In genomic region chr17:44326867-44327444, GRCh38 we compare ENCODE assay signal across 7 cellular contexts. TPM values are rescaled to one million over a fixed set of nuclear protein-coding genes. Genes with fewer than 3 reads are reported as not detected.
DNase-seq lines count a peak whose midpoint lies in the region; ATAC-seq, FAIRE-seq and TF ChIP-seq lines count a peak whose summit lies in the region.

No MANE protein-coding gene starts in this region.

- TF ChIP-seq CTCF in activated B cell treated with CpG ODN at 0.5 μM for 24 hours (IDR thresholded peaks at IDR 0.05) (no peak), bronchial epithelial cell (IDR thresholded peaks at IDR 0.05; ENCODE audit: insufficient read depth, low read length, severe bottlenecking) (no peak), kidney (IDR thresholded peaks at IDR 0.05; ENCODE audit: borderline replicate concordance, extremely low read depth, insufficient read depth) (peak; percentile 53)

- H3K36me3 ChIP-seq in bronchial epithelial cell (ENCODE audit: control insufficient read depth, insufficient read depth, low read length) (peaks cover 6% of the 10 kb centered on the region), kidney (ENCODE audit: control insufficient read depth in 1 of 2, insufficient read depth in 2 of 2, low read length in 2 of 2) (peaks cover 2 to 6% of the 10 kb centered on the region in 2 donors)

- H3K27me3 ChIP-seq in bronchial epithelial cell (ENCODE audit: control insufficient read depth, insufficient read depth, low read length) = no peaks in the 10 kb centered on the region

- peaks cover 42% of the 10 kb centered on the region for H3K4me1 Mint-ChIP-seq in activated B cell treated with CpG ODN at 0.5 μM for 24 hours

- ATAC-seq in HG03159 (IDR thresholded peaks at IDR 0.05; ENCODE audit: unreplicated experiment) (peak; percentile 55), activated B cell treated with CpG ODN at 0.5 μM for 24 hours (ENCODE audit: low read depth) (peak; percentile 68)

- peak overlapping the region in 1 of 2 donors; percentile 63 for H3K27ac ChIP-seq in kidney (ENCODE audit: low read depth in 2 of 2, low read length in 2 of 2)

- FAIRE-seq in GM18507 (lab: Jason Lieb, UNC) (peak; percentile 86), bronchial epithelial cell (lab: Jason Lieb, UNC) (no peak), kidney (lab: Jason Lieb, UNC) (no peak)

- DNase-seq in GM18507 (ENCODE audit: extremely low spot score, insufficient read length, low read depth) (peak; percentile 79), NCI-H345 (lab: John Stamatoyannopoulos, UW) (peak; percentile 96), activated B cell treated with CpG ODN at 0.5 μM for 24 hours (peak; percentile 82), bronchial epithelial cell (ENCODE audit: low read depth) (peak; percentile 89), kidney (peak; percentile 99)
- peak; percentile 94 for DNase-seq in stimulated activated CD4-positive, alpha-beta T cell treated with anti-CD3 and anti-CD28 coated beads, Interleukin-15, amount 100 ng/mL, for 24 hours

- no peaks in the 10 kb centered on the region for H3K9me3 ChIP-seq in kidney (ENCODE audit: control insufficient read depth in 1 of 2, low read length in 2 of 2)

- H3K9me3 Mint-ChIP-seq in activated B cell treated with CpG ODN at 0.5 μM for 24 hours = no peaks in the 10 kb centered on the region

- no peak overlapping the region for H3K4me3 ChIP-seq in bronchial epithelial cell (ENCODE audit: low read depth, low read length)
- H3K4me3 ChIP-seq in kidney (ENCODE audit: low read length in 2 of 2) = peak overlapping the region in 1 of 2 donors; percentile 49

- peak overlapping the region; percentile 75 for H3K4me3 Mint-ChIP-seq in activated B cell treated with CpG ODN at 0.5 μM for 24 hours

- intact Hi-C loops in activated B cell treated with CpG ODN at 0.5 μM for 24 hours (cut with micrococcal nuclease) (loop anchor here (5.0 kb wide), 2 partner anchors 205 to 230 kb away; partner anchors contain the start of genes FZD2 and HDAC5), kidney (cut with DNase I) (loop anchor here (5.0 kb wide), 1 partner anchor 115 kb away; no protein-coding TSS in a partner anchor)

- no peaks in the 10 kb centered on the region for H3K27me3 Mint-ChIP-seq in activated B cell treated with CpG ODN at 0.5 μM for 24 hours

- peak overlapping the region; percentile 77 for H3K27ac Mint-ChIP-seq in activated B cell treated with CpG ODN at 0.5 μM for 24 hours

- peaks cover 0 to 16% of the 10 kb centered on the region in 2 donors for H3K4me1 ChIP-seq in kidney (ENCODE audit: control insufficient read depth in 1 of 2, insufficient read depth in 1 of 2, low read depth in 1 of 2, low read length in 2 of 2)

- no peak overlapping the region for H3K9ac ChIP-seq in kidney (ENCODE audit: low read length in 2 of 2)

- CTCF ChIA-PET in activated B cell treated with CpG ODN at 0.5 μM for 24 hours (lab: Charles Lee) = interaction anchor here (0.6 to 1.1 kb wide), 7 partner anchors 19 to 117 kb away, joined by 3 to 7 read pairs (median 4); no protein-coding TSS in a partner anchor

- POLR2A ChIA-PET in activated B cell treated with CpG ODN at 0.5 μM for 24 hours (lab: Charles Lee) = interaction anchor here (0.6 to 11.6 kb wide), 19 partner anchors 8 to 204 kb away, joined by 3 to 237 read pairs (median 6); partner anchors contain the start of genes ATXN7L3, GRN, HDAC5 and RUNDC3A

- peaks cover 12% of the 10 kb centered on the region for H3K36me3 Mint-ChIP-seq in activated B cell treated with CpG ODN at 0.5 μM for 24 hours (ENCODE audit: low read depth)

RNA-seq across cellular contexts. Expression of gene SLC25A39, which starts 2.3 kb away (rescaled TPM):
- total RNA-seq in activated B cell treated with CpG ODN at 0.5 μM for 24 hours (119 and 129 TPM in 2 replicates), bronchial epithelial cell (83.7 and 113 TPM in 2 replicates), kidney (107 TPM)
- 389 TPM for polyA plus RNA-seq in kidney (ENCODE audit: insufficient read depth, low read depth, low replicate concordance)

RNA-seq across cellular contexts. Expression of gene GRN, which starts 18.1 kb away (rescaled TPM):
- 229 and 250 TPM in 2 replicates for total RNA-seq in activated B cell treated with CpG ODN at 0.5 μM for 24 hours
- total RNA-seq in bronchial epithelial cell = 200 and 513 TPM in 2 replicates
- 353 TPM for total RNA-seq in kidney
- 235 TPM for polyA plus RNA-seq in kidney (ENCODE audit: insufficient read depth, low read depth, low replicate concordance)

RNA-seq across cellular contexts. Expression of gene RUNDC3A, which starts 18.6 kb away (rescaled TPM):
- total RNA-seq in activated B cell treated with CpG ODN at 0.5 μM for 24 hours (0.07 and 0.17 TPM in 2 replicates), bronchial epithelial cell (0.26 and 3.1 TPM in 2 replicates), kidney (2.2 TPM)
- polyA plus RNA-seq in kidney (ENCODE audit: insufficient read depth, low read depth, low replicate concordance) = 6.4 TPM

RNA-seq across cellular contexts. Expression of gene FAM171A2, which starts 36.7 kb away (rescaled TPM):
- total RNA-seq in activated B cell treated with CpG ODN at 0.5 μM for 24 hours (0.49 and 0.75 TPM in 2 replicates), bronchial epithelial cell (0.53 and 0.90 TPM in 2 replicates), kidney (0.94 TPM)
- polyA plus RNA-seq in kidney (ENCODE audit: insufficient read depth, low read depth, low replicate concordance) = 1.6 TPM

RNA-seq across cellular contexts. Expression of gene SLC4A1, which starts 59.0 kb away (rescaled TPM):
- total RNA-seq in activated B cell treated with CpG ODN at 0.5 μM for 24 hours (0.10 and 0.13 TPM in 2 replicates), bronchial epithelial cell (not detected in 2 replicates), kidney (2.1 TPM)
- polyA plus RNA-seq in kidney (ENCODE audit: insufficient read depth, low read depth, low replicate concordance) = 201 TPM
